In the genomic region with DNA sequence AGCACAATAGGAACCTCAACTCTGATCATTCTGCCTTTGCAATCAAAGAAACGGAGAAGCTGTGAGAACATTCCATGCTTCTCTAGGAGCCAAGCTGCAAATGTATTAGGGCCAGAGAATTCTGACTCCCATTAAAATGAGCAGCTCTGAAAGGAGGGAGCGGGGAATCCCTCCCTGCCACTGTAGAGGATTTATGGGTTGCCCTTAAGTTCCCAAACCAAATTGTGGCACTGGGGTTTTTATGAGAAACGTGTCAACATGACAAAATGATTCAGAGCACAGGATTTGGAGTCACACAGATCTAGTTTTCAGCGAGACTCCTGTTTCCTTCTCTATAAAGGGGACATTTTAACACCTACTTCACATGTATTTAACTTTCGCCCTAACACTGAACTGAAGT, we compare ENCODE assay signal across 8 cellular contexts. TPM values are rescaled to one million over a fixed set of nuclear protein-coding genes. Genes with fewer than 3 reads are reported as not detected.
DNase-seq lines count a peak whose midpoint lies in the region; ATAC-seq and TF ChIP-seq lines count a peak whose summit lies in the region.

No MANE protein-coding gene starts in this region.

- peak overlapping the region; percentile 97 for H3K27ac ChIP-seq in CD4-positive, CD25-positive, alpha-beta regulatory T cell (ENCODE audit: insufficient read depth, low read length, poor library complexity, severe bottlenecking)
- peak overlapping the region; percentile 95 for H3K27ac ChIP-seq in effector memory CD4-positive, alpha-beta T cell (ENCODE audit: insufficient read depth, low read length, poor library complexity, severe bottlenecking)

- H3K4me3 ChIP-seq in CD4-positive, CD25-positive, alpha-beta regulatory T cell (ENCODE audit: low read depth, low read length) = peak overlapping the region; percentile 97
- peak overlapping the region; percentile 79 for H3K4me3 ChIP-seq in effector memory CD4-positive, alpha-beta T cell (ENCODE audit: insufficient read depth, low read depth, low read length, poor library complexity, severe bottlenecking)

- H3K4me3 Mint-ChIP-seq in CD4-positive, CD25-positive, alpha-beta regulatory T cell = peak overlapping the region; percentile 95 to 99 (median 99)
- peak overlapping the region; percentile 98 for H3K4me3 Mint-ChIP-seq in neural crest cell

- peaks cover 46% of the 10 kb centered on the region for H3K4me1 ChIP-seq in CD4-positive, CD25-positive, alpha-beta regulatory T cell (ENCODE audit: control insufficient read depth, insufficient read depth, low read length, poor library complexity, severe bottlenecking)
- H3K4me1 ChIP-seq in effector memory CD4-positive, alpha-beta T cell (ENCODE audit: control insufficient read depth, insufficient read depth, low read length, poor library complexity, severe bottlenecking) = peaks cover 14% of the 10 kb centered on the region

- H3K36me3 ChIP-seq in CD4-positive, CD25-positive, alpha-beta regulatory T cell (ENCODE audit: control insufficient read depth, insufficient read depth, low read length) = no peaks in the 10 kb centered on the region
- H3K36me3 ChIP-seq in effector memory CD4-positive, alpha-beta T cell (ENCODE audit: control insufficient read depth, insufficient read depth, low read length) = no peaks in the 10 kb centered on the region

- no peak for DNase-seq in CD4-positive, CD25-positive, alpha-beta regulatory T cell
- peak; percentile 6 for DNase-seq in NCI-H69 (lab: John Stamatoyannopoulos, UW)
- DNase-seq in effector memory CD4-positive, alpha-beta T cell = no peak
- no peak for DNase-seq in neural crest cell (ENCODE audit: low read depth, low spot score)
- no peak for DNase-seq in NAMALWA (ENCODE audit: low spot score)
- DNase-seq in MV-4-11 (lab: John Stamatoyannopoulos, UW) = no peak

- H3K9me3 ChIP-seq in CD4-positive, CD25-positive, alpha-beta regulatory T cell (ENCODE audit: control insufficient read depth in 2 of 2, low read length in 2 of 2) = no peaks in the 10 kb centered on the region
- H3K9me3 ChIP-seq in effector memory CD4-positive, alpha-beta T cell (ENCODE audit: control insufficient read depth, low read length) = no peaks in the 10 kb centered on the region

- peaks cover 0 to 5% (median 0%) of the 10 kb centered on the region in 7 donors for H3K9me3 Mint-ChIP-seq in CD4-positive, CD25-positive, alpha-beta regulatory T cell
- peaks cover 3% of the 10 kb centered on the region for H3K9me3 Mint-ChIP-seq in neural crest cell

- ATAC-seq in CD4-positive, CD25-positive, alpha-beta regulatory T cell (ENCODE audit: low read depth in 2 of 2) = no peak
- ATAC-seq in HG02870 (IDR thresholded peaks at IDR 0.05; ENCODE audit: unreplicated experiment) (no peak), GM18502 (IDR thresholded peaks at IDR 0.05; ENCODE audit: poor library complexity, unreplicated experiment) (no peak)

- peaks cover 29 to 68% (median 61%) of the 10 kb centered on the region in 4 donors for H3K4me1 Mint-ChIP-seq in CD4-positive, CD25-positive, alpha-beta regulatory T cell
- H3K4me1 Mint-ChIP-seq in neural crest cell = peaks cover 36% of the 10 kb centered on the region

- peak overlapping the region; percentile 94 to 99 (median 97) for H3K27ac Mint-ChIP-seq in CD4-positive, CD25-positive, alpha-beta regulatory T cell
- H3K27ac Mint-ChIP-seq in neural crest cell (ENCODE audit: unreplicated experiment) = no peak overlapping the region

- no peaks in the 10 kb centered on the region for H3K27me3 ChIP-seq in CD4-positive, CD25-positive, alpha-beta regulatory T cell (ENCODE audit: control insufficient read depth, insufficient read depth, low read length)
- no peaks in the 10 kb centered on the region for H3K27me3 ChIP-seq in effector memory CD4-positive, alpha-beta T cell (replicated peaks; ENCODE audit: control insufficient read depth, insufficient read depth, low read length, poor library complexity, severe bottlenecking)

- TF ChIP-seq CTCF in neural crest cell (conservative IDR thresholded peaks at IDR 0.05) = no peak

- peaks cover 7% of the 10 kb centered on the region for H3K36me3 Mint-ChIP-seq in CD4-positive, CD25-positive, alpha-beta regulatory T cell
- peaks cover 4% of the 10 kb centered on the region for H3K36me3 Mint-ChIP-seq in neural crest cell (ENCODE audit: low read depth)

- H3K27me3 Mint-ChIP-seq in CD4-positive, CD25-positive, alpha-beta regulatory T cell = peaks cover 8% of the 10 kb centered on the region
- no peaks in the 10 kb centered on the region for H3K27me3 Mint-ChIP-seq in neural crest cell (ENCODE audit: low read depth)

RNA-seq across cellular contexts. Expression of a gene that starts 1.8 kb away (rescaled TPM):
- 234 TPM for total RNA-seq in CD4-positive, CD25-positive, alpha-beta regulatory T cell
- 10 to 100 TPM; 25.3 to 59.8 (median 45.8) TPM for polyA plus RNA-seq in CD4-positive, CD25-positive, alpha-beta regulatory T cell
- 39.6 and 47.9 TPM in 2 replicates for total RNA-seq in neural crest cell
